30 cellular contexts compared by ENCODE assay signal in genomic region chr2:15952451-15953142, GRCh38. TPM values are rescaled to one million over a fixed set of nuclear protein-coding genes. Genes with fewer than 3 reads are reported as not detected.
"Had no signal": no experiment of that assay in that cellular context is flagged by ENCODE, and none has a peak within 500 bp of the region (broad histone marks: within the 10 kb centered on the region; RNA-seq: fewer than 3 reads in every experiment).

No MANE protein-coding gene starts in this region.

- FAIRE-seq: urothelium cell line had no signal

- H3K27ac ChIP-seq: neural progenitor cell, ovary, prostate gland, right atrium auricular region, skin epidermis, spleen, stomach, thoracic aorta, thyroid gland, tibial nerve, upper lobe of left lung, vagina had no signal

- H3K4me3 ChIP-seq: neural progenitor cell, ovary, prostate gland, right atrium auricular region, skin epidermis, smooth muscle cell, spleen, stomach, thoracic aorta, thyroid gland, tibial nerve, upper lobe of left lung, vagina had no signal

- H3K4me1 ChIP-seq: prostate gland, right atrium auricular region, spleen, stomach, thyroid gland, tibial nerve, upper lobe of left lung, vagina had no signal

- H3K27ac Mint-ChIP-seq: naive thymus-derived CD4-positive, alpha-beta T cell; natural killer cell; nephron; neural progenitor cell; stimulated activated effector memory CD8-positive, alpha-beta T cell treated with anti-CD3 and anti-CD28 coated beads, Interleukin-12 subunit alpha, Interleukin-12 subunit beta, amount 100 ng/mL, for 72 hours; stimulated activated naive B cell treated with anti-CD40 and anti-IgM and Interleukin-4, amounts not matched to agents 10 μg/mL and 1 μg/mL and 100 μg/mL, for 72 hours; stimulated activated naive CD8-positive, alpha-beta T cell treated with anti-CD3 and anti-CD28 coated beads, Interleukin-15, Interleukin-2, amounts not matched to agents 100 ng/mL and 50 ng/mL, for 24 hours had no signal

- H3K4me1 Mint-ChIP-seq: naive thymus-derived CD4-positive, alpha-beta T cell; natural killer cell; stimulated activated effector memory CD8-positive, alpha-beta T cell treated with anti-CD3 and anti-CD28 coated beads, Interleukin-12 subunit alpha, Interleukin-12 subunit beta, amount 100 ng/mL, for 72 hours; stimulated activated naive B cell treated with anti-CD40 and anti-IgM and Interleukin-4, amounts not matched to agents 10 μg/mL and 1 μg/mL and 100 μg/mL, for 72 hours had no signal

- DNase-seq: naive thymus-derived CD4-positive, alpha-beta T cell; natural killer cell; occipital lobe; ovary; retina; spleen; stimulated activated CD4-positive, alpha-beta T cell treated with anti-CD3 and anti-CD28 coated beads, Interleukin-12 subunit alpha, Interleukin-12 subunit beta, amount 100 ng/mL, for 4 hours; stimulated activated CD4-positive, alpha-beta T cell treated with anti-CD3 and anti-CD28 coated beads, Interleukin-1b, Interleukin-23, amount 100 ng/mL, for 48 hours; stimulated activated CD4-positive, alpha-beta T cell treated with anti-CD3 and anti-CD28 coated beads, Interleukin-4, amount 100 ng/mL, for 1 hour; stimulated activated naive B cell treated with anti-CD40 and anti-IgM and Interleukin-4, amounts not matched to agents 10 μg/mL and 1 μg/mL and 100 μg/mL, for 72 hours; stimulated activated naive CD4-positive, alpha-beta T cell treated with Interleukin-2 at 50 U/mL for 16 hours; stomach; thyroid gland; trophoblast cell; upper lobe of left lung had no signal

- H3K4me3 Mint-ChIP-seq: naive thymus-derived CD4-positive, alpha-beta T cell; natural killer cell; nephron; neural progenitor cell; stimulated activated effector memory CD8-positive, alpha-beta T cell treated with anti-CD3 and anti-CD28 coated beads, Interleukin-12 subunit alpha, Interleukin-12 subunit beta, amount 100 ng/mL, for 72 hours; stimulated activated naive B cell treated with anti-CD40 and anti-IgM and Interleukin-4, amounts not matched to agents 10 μg/mL and 1 μg/mL and 100 μg/mL, for 72 hours; stimulated activated naive CD8-positive, alpha-beta T cell treated with anti-CD3 and anti-CD28 coated beads, Interleukin-15, Interleukin-2, amounts not matched to agents 100 ng/mL and 50 ng/mL, for 24 hours had no signal

- H3K36me3 Mint-ChIP-seq: naive thymus-derived CD4-positive, alpha-beta T cell; natural killer cell; stimulated activated effector memory CD8-positive, alpha-beta T cell treated with anti-CD3 and anti-CD28 coated beads, Interleukin-12 subunit alpha, Interleukin-12 subunit beta, amount 100 ng/mL, for 72 hours; stimulated activated naive B cell treated with anti-CD40 and anti-IgM and Interleukin-4, amounts not matched to agents 10 μg/mL and 1 μg/mL and 100 μg/mL, for 72 hours had no signal

- H3K36me3 ChIP-seq: neural progenitor cell, ovary, prostate gland, right atrium auricular region, spleen, stomach, thoracic aorta, thyroid gland, upper lobe of left lung, vagina had no signal

- H3K9me3 Mint-ChIP-seq: naive thymus-derived CD4-positive, alpha-beta T cell; natural killer cell; nephron; neural progenitor cell; stimulated activated effector memory CD8-positive, alpha-beta T cell treated with anti-CD3 and anti-CD28 coated beads, Interleukin-12 subunit alpha, Interleukin-12 subunit beta, amount 100 ng/mL, for 72 hours; stimulated activated naive B cell treated with anti-CD40 and anti-IgM and Interleukin-4, amounts not matched to agents 10 μg/mL and 1 μg/mL and 100 μg/mL, for 72 hours; stimulated activated naive CD8-positive, alpha-beta T cell treated with anti-CD3 and anti-CD28 coated beads, Interleukin-15, Interleukin-2, amounts not matched to agents 100 ng/mL and 50 ng/mL, for 24 hours had no signal

- ATAC-seq: naive thymus-derived CD4-positive, alpha-beta T cell; natural killer cell; sciatic nerve; stimulated activated effector memory CD8-positive, alpha-beta T cell treated with anti-CD3 and anti-CD28 coated beads, Interleukin-12 subunit alpha, Interleukin-12 subunit beta, amount 100 ng/mL, for 72 hours; stimulated activated naive B cell treated with anti-CD40 and anti-IgM and Interleukin-4, amounts not matched to agents 10 μg/mL and 1 μg/mL and 100 μg/mL, for 72 hours had no signal

- H3K9me3 ChIP-seq: ovary, prostate gland, right atrium auricular region, spleen, stomach, thoracic aorta, thyroid gland, tibial nerve, upper lobe of left lung, vagina had no signal

- H3K27me3 ChIP-seq: neural progenitor cell, ovary, right atrium auricular region, stomach, thyroid gland, tibial nerve, upper lobe of left lung, vagina had no signal

- H3K27me3 Mint-ChIP-seq: naive thymus-derived CD4-positive, alpha-beta T cell had no signal

RNA-seq across cellular contexts. Expression of gene MYCN, which starts 12.2 kb away (rescaled TPM):
- total RNA-seq: osteoblast, subcutaneous adipose tissue had no signal
- polyA plus RNA-seq: naive thymus-derived CD4-positive, alpha-beta T cell had no signal
